In genomic region chr15:48647963-48648362, GRCh38 we compare ENCODE assay signal across 11 cellular contexts. TPM values are rescaled to one million over a fixed set of nuclear protein-coding genes. Genes with fewer than 3 reads are reported as not detected.
DNase-seq lines count a peak whose midpoint lies in the region; ATAC-seq and TF ChIP-seq lines count a peak whose summit lies in the region.
"Had no signal": no experiment of that assay in that cellular context is flagged by ENCODE, and none has a peak within 500 bp of the region (broad histone marks: within the 10 kb centered on the region; RNA-seq: fewer than 3 reads in every experiment).

No MANE protein-coding gene starts in this region.

- H3K4me1 ChIP-seq in PC-3 (ENCODE audit: insufficient read depth, low read length) (peaks cover 14% of the 10 kb centered on the region), esophagus muscularis mucosa (peaks cover 0 to 26% (median 15%) of the 10 kb centered on the region in 4 donors), osteoblast (ENCODE audit: insufficient read depth, low read length) (peaks cover 18% of the 10 kb centered on the region)

- H3K27ac ChIP-seq in PC-3 (ENCODE audit: low read length) (no peak overlapping the region), esophagus muscularis mucosa (replicated peaks in 1 of 4) (peak overlapping the region in 3 of 4 donors; percentile 9 to 96 (median 92)), osteoblast (ENCODE audit: low read depth, low read length) (no peak overlapping the region)

- no peak for TF ChIP-seq POLR2A in esophagus muscularis mucosa (IDR thresholded peaks at IDR 0.05; ENCODE audit: low read depth)

- CTCF ChIA-PET in PC-3 (lab: Charles Lee): no interaction called here

- no peaks in the 10 kb centered on the region for H3K79me2 ChIP-seq in PC-3 (ENCODE audit: low read length)
- H3K79me2 ChIP-seq in osteoblast (ENCODE audit: insufficient read depth, low read length): peaks cover 37% of the 10 kb centered on the region

- intact Hi-C loops in PC-3 (cut with micrococcal nuclease): loop anchor here (10.0 kb wide), 2 partner anchors 57 to 183 kb away; no protein-coding TSS in a partner anchor
- intact Hi-C loops in esophagus muscularis mucosa (cut with DNase I): loop anchor here (10.0 kb wide), 3 partner anchors 157 to 293 kb away; no protein-coding TSS in a partner anchor

- H4K20me1 ChIP-seq in PC-3 (ENCODE audit: low read length) (no peaks in the 10 kb centered on the region), osteoblast (ENCODE audit: insufficient read depth, low read length) (peaks cover 16% of the 10 kb centered on the region)

- H3K9ac ChIP-seq in PC-3 (ENCODE audit: low read length): no peak overlapping the region

- no peak overlapping the region for H3K4me3 ChIP-seq in PC-3 (ENCODE audit: low read length)
- no peak overlapping the region for H3K4me3 ChIP-seq in esophagus muscularis mucosa
- no peak overlapping the region for H3K4me3 ChIP-seq in osteoblast (ENCODE audit: insufficient read depth, low read length)
- H3K4me3 ChIP-seq: sigmoid colon had no signal

- H3K27me3 ChIP-seq in PC-3 (ENCODE audit: low read length) (no peaks in the 10 kb centered on the region), esophagus muscularis mucosa (no peaks in the 10 kb centered on the region), osteoblast (ENCODE audit: insufficient read depth, low read length) (no peaks in the 10 kb centered on the region)

- POLR2A ChIA-PET in PC-3 (lab: Charles Lee; ENCODE audit: unreplicated experiment): no interaction called here

- ATAC-seq in PC-3: no peak
- ATAC-seq in HG03045 (IDR thresholded peaks at IDR 0.05; ENCODE audit: unreplicated experiment): no peak

- no peak overlapping the region for H2AFZ ChIP-seq in PC-3 (ENCODE audit: low read length)
- H2AFZ ChIP-seq in osteoblast (ENCODE audit: low read length): peak overlapping the region; percentile 62

- peak; percentile 31 for DNase-seq in G401 (ENCODE audit: low spot score)
- peak; percentile 28 for DNase-seq in PC-3
- DNase-seq in esophagus muscularis mucosa (ENCODE audit: extremely low spot score): peak; percentile 72
- DNase-seq in osteoblast (ENCODE audit: insufficient read length, low spot score, missing footprints): peak; percentile 77
- DNase-seq in stimulated activated CD4-positive, alpha-beta T cell treated with anti-CD3 and anti-CD28 coated beads, Interleukin-1b, Interleukin-23, amount 100 ng/mL, for 48 hours: no peak
- DNase-seq in activated CD4-positive, CD25-positive, alpha-beta regulatory T cell (lab: John Stamatoyannopoulos, UW): no peak
- no peak for DNase-seq in HT-29 (ENCODE audit: low spot score)
- DNase-seq: activated CD4-positive, alpha-beta memory T cell treated with anti-CD3 and anti-CD28 coated beads, Interleukin-2, amount 10 ng/mL, durations not matched to agents 7 days and 5 days; NCI-H1930; sigmoid colon had no signal

- in situ Hi-C loops in G401 (cut with HindIII; ENCODE audit: low sequenced_read_pairs): no loop called here

- TF ChIP-seq CTCF in PC-3 (conservative IDR thresholded peaks at IDR 0.05; ENCODE audit: low read depth, low read length): no peak
- peak; percentile 22 to 47 (median 29) for TF ChIP-seq CTCF in esophagus muscularis mucosa (IDR thresholded peaks at IDR 0.05)
- TF ChIP-seq CTCF in osteoblast (IDR thresholded peaks at IDR 0.05; ENCODE audit: extremely low read depth, low read depth, low read length): peak; percentile 42

- H3F3A ChIP-seq in PC-3 (ENCODE audit: low read length, unreplicated experiment): no peaks in the 10 kb centered on the region

- H3K4me2 ChIP-seq in PC-3 (ENCODE audit: low read length) (no peak overlapping the region), osteoblast (ENCODE audit: insufficient read depth, low read length) (no peak overlapping the region)

- H3K36me3 ChIP-seq in PC-3 (ENCODE audit: low read depth, low read length): no peaks in the 10 kb centered on the region
- H3K36me3 ChIP-seq in esophagus muscularis mucosa: no peaks in the 10 kb centered on the region
- peaks cover 10% of the 10 kb centered on the region for H3K36me3 ChIP-seq in osteoblast (ENCODE audit: insufficient read depth, low read length)
- H3K36me3 ChIP-seq: sigmoid colon had no signal

- TF ChIP-seq EP300 in esophagus muscularis mucosa (IDR thresholded peaks at IDR 0.05): no peak

- H3K9me2 ChIP-seq in PC-3 (replicated peaks; ENCODE audit: low read length): no peaks in the 10 kb centered on the region

- H3K9me3 ChIP-seq in PC-3 (ENCODE audit: low read length) (no peaks in the 10 kb centered on the region), esophagus muscularis mucosa (no peaks in the 10 kb centered on the region), osteoblast (ENCODE audit: low read depth, low read length) (no peaks in the 10 kb centered on the region)
- H3K9me3 ChIP-seq: sigmoid colon had no signal

- no TSS peak for BruUV-seq in PC-3 (replicated peaks; lab: Mats Ljungman, UMichigan)

RNA-seq across cellular contexts. Expression of gene FBN1, which starts 2.5 kb away (rescaled TPM):
- total RNA-seq in G401 (2014; rRNA removed; shearing (Covaris generic)): 15.3 and 17.2 TPM in 2 replicates
- total RNA-seq in PC-3 (2014; rRNA removed) (6.7 and 7.4 TPM in 2 replicates), esophagus muscularis mucosa (100 to 1,000 TPM; 159 to 253 (median 226) TPM), osteoblast (1,453 and 1,556 TPM in 2 replicates)
- 0.39 and 0.61 TPM in 2 replicates for total RNA-seq in HT-29 (2014; rRNA removed; shearing (Covaris generic))

Comparison
In these comparisons a context has a peak if more than half of its experiments do, and no peak if none do; other contexts are left out.
1. DNase-seq: peak in G401 (single experiment), PC-3 (single experiment), esophagus muscularis mucosa (single experiment) and osteoblast (single experiment); none in stimulated activated CD4-positive, alpha-beta T cell treated with anti-CD3 and anti-CD28 coated beads, Interleukin-1b, Interleukin-23, amount 100 ng/mL, for 48 hours (single experiment), activated CD4-positive, CD25-positive, alpha-beta regulatory T cell (0 of 4) and HT-29 (single experiment).
2. H3K27ac ChIP-seq: peak in esophagus muscularis mucosa (3 of 4); none in PC-3 (single experiment) and osteoblast (single experiment).